In the genomic region with DNA sequence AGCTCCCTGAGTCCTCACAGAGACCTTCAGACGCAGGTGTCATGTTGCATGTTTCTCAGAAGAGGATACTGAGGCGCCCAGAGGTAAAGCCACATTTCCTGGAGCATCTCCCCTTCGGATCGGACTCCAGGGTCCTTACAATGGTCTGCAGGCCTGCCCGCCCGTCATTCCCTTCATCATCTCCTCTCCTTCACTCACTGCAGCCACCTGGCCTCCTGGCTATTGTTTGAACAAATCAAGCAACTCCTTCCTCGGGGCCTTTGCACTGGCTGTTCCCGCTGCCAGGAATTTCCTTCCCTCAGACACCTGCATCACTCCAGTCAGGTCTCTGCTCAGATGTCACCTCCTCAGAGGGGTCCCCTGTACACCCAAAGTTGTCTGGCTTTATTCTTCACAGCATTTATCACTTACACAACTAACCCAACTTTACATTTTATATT, we compare ENCODE assay signal across 1 cellular context.
TF ChIP-seq lines count a peak whose summit lies in the region.

No MANE protein-coding gene starts in this region.

TF ChIP-seq in GM23338, 12 proteins besides CTCF, POLR2A, EP300 and RAD21:
- TF ChIP-seq, protein P1, sequence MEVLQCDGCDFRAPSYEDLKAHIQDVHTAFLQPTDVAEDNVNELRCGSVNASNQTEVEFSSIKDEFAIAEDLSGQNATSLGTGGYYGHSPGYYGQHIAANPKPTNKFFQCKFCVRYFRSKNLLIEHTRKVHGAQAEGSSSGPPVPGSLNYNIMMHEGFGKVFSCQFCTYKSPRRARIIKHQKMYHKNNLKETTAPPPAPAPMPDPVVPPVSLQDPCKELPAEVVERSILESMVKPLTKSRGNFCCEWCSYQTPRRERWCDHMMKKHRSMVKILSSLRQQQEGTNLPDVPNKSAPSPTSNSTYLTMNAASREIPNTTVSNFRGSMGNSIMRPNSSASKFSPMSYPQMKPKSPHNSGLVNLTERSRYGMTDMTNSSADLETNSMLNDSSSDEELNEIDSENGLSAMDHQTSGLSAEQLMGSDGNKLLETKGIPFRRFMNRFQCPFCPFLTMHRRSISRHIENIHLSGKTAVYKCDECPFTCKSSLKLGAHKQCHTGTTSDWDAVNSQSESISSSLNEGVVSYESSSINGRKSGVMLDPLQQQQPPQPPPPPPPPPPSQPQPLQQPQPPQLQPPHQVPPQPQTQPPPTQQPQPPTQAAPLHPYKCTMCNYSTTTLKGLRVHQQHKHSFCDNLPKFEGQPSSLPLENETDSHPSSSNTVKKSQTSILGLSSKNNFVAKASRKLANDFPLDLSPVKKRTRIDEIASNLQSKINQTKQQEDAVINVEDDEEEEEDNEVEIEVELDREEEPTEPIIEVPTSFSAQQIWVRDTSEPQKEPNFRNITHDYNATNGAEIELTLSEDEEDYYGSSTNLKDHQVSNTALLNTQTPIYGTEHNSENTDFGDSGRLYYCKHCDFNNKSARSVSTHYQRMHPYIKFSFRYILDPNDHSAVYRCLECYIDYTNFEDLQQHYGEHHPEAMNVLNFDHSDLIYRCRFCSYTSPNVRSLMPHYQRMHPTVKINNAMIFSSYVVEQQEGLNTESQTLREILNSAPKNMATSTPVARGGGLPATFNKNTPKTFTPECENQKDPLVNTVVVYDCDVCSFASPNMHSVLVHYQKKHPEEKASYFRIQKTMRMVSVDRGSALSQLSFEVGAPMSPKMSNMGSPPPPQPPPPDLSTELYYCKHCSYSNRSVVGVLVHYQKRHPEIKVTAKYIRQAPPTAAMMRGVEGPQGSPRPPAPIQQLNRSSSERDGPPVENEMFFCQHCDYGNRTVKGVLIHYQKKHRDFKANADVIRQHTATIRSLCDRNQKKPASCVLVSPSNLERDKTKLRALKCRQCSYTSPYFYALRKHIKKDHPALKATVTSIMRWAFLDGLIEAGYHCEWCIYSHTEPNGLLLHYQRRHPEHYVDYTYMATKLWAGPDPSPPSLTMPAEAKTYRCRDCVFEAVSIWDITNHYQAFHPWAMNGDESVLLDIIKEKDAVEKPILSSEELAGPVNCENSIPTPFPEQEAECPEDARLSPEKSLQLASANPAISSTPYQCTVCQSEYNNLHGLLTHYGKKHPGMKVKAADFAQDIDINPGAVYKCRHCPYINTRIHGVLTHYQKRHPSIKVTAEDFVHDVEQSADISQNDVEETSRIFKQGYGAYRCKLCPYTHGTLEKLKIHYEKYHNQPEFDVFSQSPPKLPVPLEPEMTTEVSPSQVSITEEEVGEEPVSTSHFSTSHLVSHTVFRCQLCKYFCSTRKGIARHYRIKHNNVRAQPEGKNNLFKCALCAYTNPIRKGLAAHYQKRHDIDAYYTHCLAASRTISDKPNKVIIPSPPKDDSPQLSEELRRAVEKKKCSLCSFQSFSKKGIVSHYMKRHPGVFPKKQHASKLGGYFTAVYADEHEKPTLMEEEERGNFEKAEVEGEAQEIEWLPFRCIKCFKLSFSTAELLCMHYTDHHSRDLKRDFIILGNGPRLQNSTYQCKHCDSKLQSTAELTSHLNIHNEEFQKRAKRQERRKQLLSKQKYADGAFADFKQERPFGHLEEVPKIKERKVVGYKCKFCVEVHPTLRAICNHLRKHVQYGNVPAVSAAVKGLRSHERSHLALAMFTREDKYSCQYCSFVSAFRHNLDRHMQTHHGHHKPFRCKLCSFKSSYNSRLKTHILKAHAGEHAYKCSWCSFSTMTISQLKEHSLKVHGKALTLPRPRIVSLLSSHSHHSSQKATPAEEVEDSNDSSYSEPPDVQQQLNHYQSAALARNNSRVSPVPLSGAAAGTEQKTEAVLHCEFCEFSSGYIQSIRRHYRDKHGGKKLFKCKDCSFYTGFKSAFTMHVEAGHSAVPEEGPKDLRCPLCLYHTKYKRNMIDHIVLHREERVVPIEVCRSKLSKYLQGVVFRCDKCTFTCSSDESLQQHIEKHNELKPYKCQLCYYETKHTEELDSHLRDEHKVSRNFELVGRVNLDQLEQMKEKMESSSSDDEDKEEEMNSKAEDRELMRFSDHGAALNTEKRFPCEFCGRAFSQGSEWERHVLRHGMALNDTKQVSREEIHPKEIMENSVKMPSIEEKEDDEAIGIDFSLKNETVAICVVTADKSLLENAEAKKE (CRISPR knock-in tag; IDR thresholded peaks at IDR 0.05): no peak
- TF ChIP-seq JUNB (IDR thresholded peaks at IDR 0.05; ENCODE audit: unreplicated experiment): no peak
- TF ChIP-seq EZH2phosphoT487 (IDR thresholded peaks at IDR 0.05; ENCODE audit: unreplicated experiment): no peak
- no peak for TF ChIP-seq EZH2 (IDR thresholded peaks at IDR 0.05; ENCODE audit: low read depth, unreplicated experiment)
- no peak for TF ChIP-seq ZNF114 (CRISPR knock-in tag; IDR thresholded peaks at IDR 0.05)
- no peak for TF ChIP-seq REST (IDR thresholded peaks at IDR 0.05; ENCODE audit: unreplicated experiment)
- no peak for TF ChIP-seq NANOG (IDR thresholded peaks at IDR 0.05; ENCODE audit: borderline replicate concordance)
- TF ChIP-seq ZNF331 (CRISPR knock-in tag; IDR thresholded peaks at IDR 0.05; ENCODE audit: low read depth): no peak
- no peak for TF ChIP-seq STAT1 (IDR thresholded peaks at IDR 0.05; ENCODE audit: unreplicated experiment)
- TF ChIP-seq POLR2AphosphoS5 (IDR thresholded peaks at IDR 0.05; ENCODE audit: low read depth): no peak
TF ChIP-seq in GM23338: peak in this region for 0.
